2 cellular contexts compared by ENCODE assay signal in genomic region chr10:93701903-93702277, GRCh38.
A peak's percentile ranks its signal among the peaks of the same experiment; 100 is the strongest.
TF ChIP-seq lines count a peak whose summit lies in the region.

No MANE protein-coding gene starts in this region.

TF ChIP-seq in HEK293, 187 proteins besides CTCF, POLR2A, EP300 and RAD21 (continues in another document):
- TF ChIP-seq ELK4 (IDR thresholded peaks at IDR 0.05; ENCODE audit: borderline replicate concordance, low read depth, low read length) = no peak
- no peak for TF ChIP-seq ZNF658 (tag by site-specific recombination; IDR thresholded peaks at IDR 0.05)
- TF ChIP-seq PATZ1 (tag by site-specific recombination; IDR thresholded peaks at IDR 0.05) = no peak
- no peak for TF ChIP-seq ZNF292 (tag by site-specific recombination; IDR thresholded peaks at IDR 0.05; ENCODE audit: borderline replicate concordance, low read depth)
- peak; percentile 78 for TF ChIP-seq PRDM1 (tag by site-specific recombination; IDR thresholded peaks at IDR 0.05)
- TF ChIP-seq ZNF391 (tag by site-specific recombination; IDR thresholded peaks at IDR 0.05; ENCODE audit: borderline replicate concordance, low read depth) = no peak
- TF ChIP-seq ZNF660 (tag by site-specific recombination; IDR thresholded peaks at IDR 0.05) = peak; percentile 56; the same call in 1 of the 2 replicates
- peak; percentile 31; the same call in 1 of the 2 replicates for TF ChIP-seq ZNF692 (tag by site-specific recombination; IDR thresholded peaks at IDR 0.05)
- no peak for TF ChIP-seq ZBTB7A (tag by site-specific recombination; IDR thresholded peaks at IDR 0.05; ENCODE audit: low read depth)
- no peak for TF ChIP-seq ZNF26 (tag by site-specific recombination; IDR thresholded peaks at IDR 0.05)
- no peak for TF ChIP-seq ZNF280D (tag by site-specific recombination; IDR thresholded peaks at IDR 0.05)
- peak; percentile 59; the same call in 1 of the 2 replicates for TF ChIP-seq ZBTB21 (tag by site-specific recombination; IDR thresholded peaks at IDR 0.05)
- TF ChIP-seq AEBP2 (tag by site-specific recombination; IDR thresholded peaks at IDR 0.05; ENCODE audit: borderline replicate concordance) = no peak
- no peak; the same call in 1 of the 2 replicates for TF ChIP-seq ZBTB17 (tag by site-specific recombination; IDR thresholded peaks at IDR 0.05)
- TF ChIP-seq SCRT1 (tag by site-specific recombination; IDR thresholded peaks at IDR 0.05; ENCODE audit: borderline replicate concordance) = no peak

TF ChIP-seq in HepG2, 621 proteins besides CTCF, POLR2A, EP300 and RAD21:
- 0 out of 2 replicates have a peak, but pooled peaks have one; percentile 10 for TF ChIP-seq ZBTB43 (CRISPR knock-in tag; conservative IDR thresholded peaks at IDR 0.05)
- 0 out of 2 replicates have a peak, but pooled peaks have one; percentile 13 for TF ChIP-seq ZNF446 (CRISPR knock-in tag; IDR thresholded peaks at IDR 0.05)
- peak; percentile 54; the same call in 1 of the 2 replicates for TF ChIP-seq CEBPB (IDR thresholded peaks at IDR 0.05; ENCODE audit: borderline replicate concordance, low read depth, low read length)
- TF ChIP-seq ATF7 (IDR thresholded peaks at IDR 0.05) = peak; percentile 35; the same call in 1 of the 2 replicates
- TF ChIP-seq ATF7 (CRISPR knock-in tag; IDR thresholded peaks at IDR 0.05) = no peak
- peak; percentile 53 for TF ChIP-seq YY1 (IDR thresholded peaks at IDR 0.05; ENCODE audit: insufficient read depth, insufficient replicate concordance, low read depth, low read length)
- TF ChIP-seq CEBPG (CRISPR knock-in tag; IDR thresholded peaks at IDR 0.05) = peak; percentile 25; the same call in 1 of the 2 replicates
- TF ChIP-seq THRA (CRISPR knock-in tag; IDR thresholded peaks at IDR 0.05; ENCODE audit: borderline replicate concordance) = no peak
- no peak for TF ChIP-seq NR2F6 (IDR thresholded peaks at IDR 0.05)
- TF ChIP-seq NR2F6 (CRISPR knock-in tag; IDR thresholded peaks at IDR 0.05) = no peak
